In the genomic region with DNA sequence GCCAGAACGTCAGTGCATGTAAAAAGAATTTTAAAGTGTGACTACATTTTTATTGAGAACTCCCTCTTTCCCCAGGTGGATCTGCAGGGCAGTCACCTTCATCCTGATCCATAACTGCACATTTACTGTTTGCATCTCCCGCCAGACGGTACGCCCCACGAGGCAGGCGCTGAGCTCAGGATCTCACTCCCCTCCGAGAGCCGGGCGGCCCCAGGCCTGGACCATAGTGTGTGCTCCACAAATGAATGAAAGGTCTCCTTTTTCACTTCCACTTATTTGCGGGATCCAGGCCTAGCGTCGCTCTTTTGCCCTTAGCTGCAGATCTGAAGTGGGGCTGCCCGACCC, we compare ENCODE assay signal across 9 cellular contexts. TPM values are rescaled to one million over a fixed set of nuclear protein-coding genes. Genes with fewer than 3 reads are reported as not detected.
DNase-seq lines count a peak whose midpoint lies in the region; ATAC-seq, FAIRE-seq and TF ChIP-seq lines count a peak whose summit lies in the region.
"Had no signal": no experiment of that assay in that cellular context is flagged by ENCODE, and none has a peak within 500 bp of the region (broad histone marks: within the 10 kb centered on the region; RNA-seq: fewer than 3 reads in every experiment).

No MANE protein-coding gene starts in this region.

- H3K4me1 ChIP-seq in upper lobe of right lung: peaks cover 21% of the 10 kb centered on the region

- H3K27ac Mint-ChIP-seq in endothelial cell (ENCODE audit: unreplicated experiment): peak overlapping the region; percentile 76

- H3K27me3 ChIP-seq in upper lobe of right lung: no peaks in the 10 kb centered on the region

- intact Hi-C loops in upper lobe of right lung (cut with DNase I): no loop called here

- no peaks in the 10 kb centered on the region for H3K27me3 Mint-ChIP-seq in endothelial cell (ENCODE audit: unreplicated experiment)

- peak; percentile 45 for ATAC-seq in GM21528 (IDR thresholded peaks at IDR 0.05; ENCODE audit: low FRiP score, unreplicated experiment)
- ATAC-seq in upper lobe of right lung: peak; percentile 51

- peak overlapping the region; percentile 94 for H3K4me3 Mint-ChIP-seq in endothelial cell (ENCODE audit: unreplicated experiment)

- H3K9me3 ChIP-seq in upper lobe of right lung: no peaks in the 10 kb centered on the region

- no peak for FAIRE-seq in HTR-8/SVneo (lab: Jason Lieb, UNC)
- FAIRE-seq: colon had no signal

- peak; percentile 46 for DNase-seq in GM12865 (ENCODE audit: low read depth)
- DNase-seq in HTR-8/SVneo (ENCODE audit: insufficient read length, low spot score): peak; percentile 20
- peak; percentile 37 for DNase-seq in endothelial cell (ENCODE audit: low spot score)
- DNase-seq in myocyte (ENCODE audit: low read depth): peak; percentile 21
- DNase-seq in upper lobe of right lung: no peak
- no peak for DNase-seq in NCI-H510A treated with DMSO at 0.1 percent for 48 hours (lab: John Stamatoyannopoulos, UW)

- H3K9me3 Mint-ChIP-seq in endothelial cell (ENCODE audit: unreplicated experiment): no peaks in the 10 kb centered on the region

- peaks cover 48% of the 10 kb centered on the region for H3K36me3 ChIP-seq in upper lobe of right lung

- H3K4me3 ChIP-seq in GM12865 (ENCODE audit: low read depth, low read length) (peak overlapping the region; percentile 89), upper lobe of right lung (peak overlapping the region; percentile 93)

- peaks cover 45% of the 10 kb centered on the region for H3K36me3 Mint-ChIP-seq in endothelial cell (ENCODE audit: low read depth, unreplicated experiment)

- TF ChIP-seq CTCF in GM12865 (IDR thresholded peaks at IDR 0.05; ENCODE audit: insufficient read depth, low read depth, low read length, missing control alignments) (no peak), VCaP (conservative IDR thresholded peaks at IDR 0.05) (no peak), endothelial cell (IDR thresholded peaks at IDR 0.05; ENCODE audit: unreplicated experiment) (no peak), upper lobe of right lung (IDR thresholded peaks at IDR 0.05) (no peak)

- H3K27ac ChIP-seq in VCaP (peak overlapping the region; percentile 76), upper lobe of right lung (peak overlapping the region; percentile 82)

- peaks cover 33% of the 10 kb centered on the region for H3K4me1 Mint-ChIP-seq in endothelial cell (ENCODE audit: unreplicated experiment)

RNA-seq across cellular contexts. Expression of a gene that starts 0.4 kb away (rescaled TPM):
- total RNA-seq in endothelial cell (ENCODE audit: unreplicated experiment) (98.2 TPM), myocyte (23.3 and 37.4 TPM in 2 replicates), upper lobe of right lung (50.9 TPM)
- polyA plus RNA-seq in myocyte (2012): 32.6 TPM

RNA-seq across cellular contexts. Expression of a gene that starts 0.6 kb away (rescaled TPM):
- total RNA-seq in endothelial cell (ENCODE audit: unreplicated experiment): 26.0 TPM
- 25.9 and 39.3 TPM in 2 replicates for total RNA-seq in myocyte
- 12.9 TPM for polyA plus RNA-seq in myocyte (2012)
- 24.1 TPM for total RNA-seq in upper lobe of right lung

Comparison
In these comparisons a context has a peak if more than half of its experiments do, and no peak if none do; other contexts are left out.
1. DNase-seq: peak in GM12865 (single experiment), HTR-8/SVneo (single experiment), endothelial cell (single experiment) and myocyte (single experiment); none in upper lobe of right lung (single experiment) and NCI-H510A treated with DMSO at 0.1 percent for 48 hours (single experiment).